ENCODE assay signal across 8 cellular contexts in genomic region chr20:10672579-10673127, GRCh38. TPM values are rescaled to one million over a fixed set of nuclear protein-coding genes. Genes with fewer than 3 reads are reported as not detected.
A peak's percentile ranks its signal among the peaks of the same experiment; 100 is the strongest.
DNase-seq lines count a peak whose midpoint lies in the region; ATAC-seq, FAIRE-seq and TF ChIP-seq lines count a peak whose summit lies in the region.

No MANE protein-coding gene starts in this region.

- peaks cover 3 to 27% of the 10 kb centered on the region in 2 experiments for H3K27me3 ChIP-seq in K562 (ENCODE audit: control insufficient read depth in 2 of 2, insufficient read depth in 2 of 2, low read length in 2 of 2)

- H3K27ac ChIP-seq in HEK293 (ENCODE audit: extremely low read depth, low read depth, low read length) (peak overlapping the region; percentile 99), K562 (ENCODE audit: extremely low read depth, low read depth, low read length) (no peak overlapping the region)

- H3K79me2 ChIP-seq in K562 (ENCODE audit: control insufficient read depth, insufficient read depth, low read length) = no peaks in the 10 kb centered on the region

- ATAC-seq in K562 (peak; percentile 18; the same call in 1 of the 3 replicates), HG02885 (IDR thresholded peaks at IDR 0.05; ENCODE audit: poor library complexity, unreplicated experiment) (no peak)

- BruUV-seq in K562 (replicated peaks; lab: Mats Ljungman, UMichigan) = no TSS peak

- H4K20me1 ChIP-seq in K562 (replicated peaks; ENCODE audit: control insufficient read depth, insufficient read depth, low read length) = no peaks in the 10 kb centered on the region

- no peak for TF ChIP-seq RAD21 in K562 (CRISPR knock-in tag; conservative IDR thresholded peaks at IDR 0.05 in 1 of 2, IDR thresholded peaks at IDR 0.05 in 1 of 2)

- no peak for FAIRE-seq in K562 (lab: Jason Lieb, UNC)

- no peak for TF ChIP-seq POLR2A in K562 (conservative IDR thresholded peaks at IDR 0.05)

- TF ChIP-seq CTCF in HEK293 (tag by site-specific recombination; IDR thresholded peaks at IDR 0.05) = no peak
- TF ChIP-seq CTCF in K562 (IDR thresholded peaks at IDR 0.05 in 2 of 3, conservative IDR thresholded peaks at IDR 0.05 in 1 of 3; ENCODE audit: insufficient read depth in 2 of 3, low read depth in 1 of 3, low read length in 3 of 3) = no peak

- in situ Hi-C loops in K562 (cut with MboI) = no loop called here

- TF ChIP-seq EP300 in K562 (IDR thresholded peaks at IDR 0.05; ENCODE audit: low read length) = no peak

- peak overlapping the region; percentile 65 for H2AFZ ChIP-seq in K562 (ENCODE audit: low read depth, low read length)

- peak in 10 of 14 donors; percentile 23 to 68 (median 46) for DNase-seq in C1 segment of cervical spinal cord (lab: John Stamatoyannopoulos, UW)
- peak; percentile 63 to 69 for DNase-seq in SHP77 (lab: John Stamatoyannopoulos, UW)
- peak in 3 of 4 experiments; percentile 16 to 30 (median 17) for DNase-seq in K562 (ENCODE audit: extremely low read depth in 1 of 4, low spot score in 3 of 4)
- DNase-seq in skeletal muscle cell (ENCODE audit: low read depth) = no peak
- DNase-seq in cerebellar nuclear complex (lab: John Stamatoyannopoulos, UW) = no peak

- H3K4me1 ChIP-seq in HEK293 (ENCODE audit: control insufficient read depth, insufficient read depth, low read length) (peaks cover 23% of the 10 kb centered on the region), K562 (replicated peaks in 1 of 2; ENCODE audit: control insufficient read depth in 2 of 2, insufficient read depth in 2 of 2, low read length in 2 of 2) (peaks cover 0 to 35% of the 10 kb centered on the region in 2 experiments; a peak in 2 of 5 replicates)

- peak overlapping the region; percentile 82 for H3K4me3 ChIP-seq in HEK293 (ENCODE audit: low read depth, low read length)
- H3K4me3 ChIP-seq in K562 = peak overlapping the region; percentile 54; the same call in 1 of the 2 replicates
- peak overlapping the region; percentile 74 for H3K4me3 ChIP-seq in iPS-11a (ENCODE audit: low read depth, low read length)
- H3K4me3 ChIP-seq in skeletal muscle cell (ENCODE audit: low read depth, low read length) = peak overlapping the region; percentile 81

- 2% methylated on average over 11 of the region's 48 CpGs for WGBS in K562 (ENCODE audit: insufficient coverage, low coverage, missing lambda C conversion rate)

- H3K9me3 ChIP-seq in HEK293 (ENCODE audit: control insufficient read depth, insufficient read depth, low read depth, low read length) (no peaks in the 10 kb centered on the region), K562 (replicated peaks; ENCODE audit: control insufficient read depth, insufficient read depth, low read depth, low read length) (no peaks in the 10 kb centered on the region)

- intact Hi-C loops in K562 (cut with micrococcal nuclease) = no loop called here

- CTCF ChIA-PET in HEK293 (lab: Yijun Ruan, JAX) = interaction anchor here (0.6 to 1.7 kb wide), 2 partner anchors 120 to 962 kb away, joined by 3 to 7 read pairs; no protein-coding TSS in a partner anchor
- CTCF ChIA-PET in K562 (lab: Yijun Ruan, JAX; ENCODE audit: low intra/inter-chr PET ratio) = interaction anchor here (0.6 kb wide), 1 partner anchor 384 kb away, joined by 4 read pairs; no protein-coding TSS in a partner anchor

- no peaks in the 10 kb centered on the region for H3K9me1 ChIP-seq in K562 (ENCODE audit: control insufficient read depth, insufficient read depth, low read length)

- peak overlapping the region in 1 of 2 experiments; percentile 79; a peak in 2 of 4 replicates for H3K9ac ChIP-seq in K562 (ENCODE audit: insufficient read depth in 1 of 2, low read depth in 2 of 2, low read length in 2 of 2)

- POLR2A ChIA-PET in HEK293 (lab: Yijun Ruan, JAX) (interaction anchor here (0.7 to 2.7 kb wide), 9 partner anchors 94 to 834 kb away, joined by 3 to 14 read pairs (median 4); partner anchors contain the start of genes MKKS, PAK5 and SLX4IP), K562 (lab: Yijun Ruan, JAX) (interaction anchor here (0.6 kb wide), 1 partner anchor 1253 kb away, joined by 4 read pairs; no protein-coding TSS in a partner anchor)

- H3K4me2 ChIP-seq in K562 (ENCODE audit: insufficient read depth, low read length) = peak overlapping the region; percentile 66

- H3K36me3 ChIP-seq in HEK293 (ENCODE audit: control insufficient read depth in 2 of 2, insufficient read depth in 1 of 2, low read length in 2 of 2) (peaks cover 0 to 19% of the 10 kb centered on the region in 2 experiments; a peak in 2 of 3 replicates), K562 (ENCODE audit: control insufficient read depth, insufficient read depth, low read length) (no peaks in the 10 kb centered on the region)

TF ChIP-seq in HEK293, 187 proteins besides CTCF, POLR2A, EP300 and RAD21 (continues in another document):
- TF ChIP-seq ZBTB8A (tag by site-specific recombination; IDR thresholded peaks at IDR 0.05) (peak; percentile 11), ZNF501 (tag by site-specific recombination; IDR thresholded peaks at IDR 0.05) (no peak), ZNF600 (tag by site-specific recombination; IDR thresholded peaks at IDR 0.05) (peak; percentile 25; the same call in 1 of the 2 replicates), ZBTB26 (tag by site-specific recombination; optimal IDR thresholded peaks at IDR 0.05) (peak; percentile 68), KLF8 (tag by site-specific recombination; IDR thresholded peaks at IDR 0.05) (no peak), ZNF335 (tag by site-specific recombination; conservative IDR thresholded peaks at IDR 0.05) (peak; percentile 70), KLF1 (tag by site-specific recombination; IDR thresholded peaks at IDR 0.05) (no peak), ZNF768 (tag by site-specific recombination; IDR thresholded peaks at IDR 0.05) (no peak), ZNF121 (tag by site-specific recombination; IDR thresholded peaks at IDR 0.05) (no peak), ZNF24 (tag by site-specific recombination; IDR thresholded peaks at IDR 0.05) (no peak), ZBTB48 (tag by site-specific recombination; IDR thresholded peaks at IDR 0.05) (0 out of 2 replicates have a peak, but pooled peaks have one; percentile 21), ZBTB20 (tag by site-specific recombination; IDR thresholded peaks at IDR 0.05) (peak; percentile 88)

TF ChIP-seq in K562, 482 proteins besides CTCF, POLR2A, EP300 and RAD21 (continues in another document):
- TF ChIP-seq HMBOX1 (IDR thresholded peaks at IDR 0.05) (0 out of 2 replicates have a peak, but pooled peaks have one; percentile 2), MYBL2 (IDR thresholded peaks at IDR 0.05; ENCODE audit: low read depth) (no peak), MYBL2 (CRISPR knock-in tag; IDR thresholded peaks at IDR 0.05; ENCODE audit: borderline replicate concordance) (no peak), TSC22D4 (tag; IDR thresholded peaks at IDR 0.05) (no peak), YY1 (IDR thresholded peaks at IDR 0.05; ENCODE audit: borderline replicate concordance in 1 of 3, control insufficient read depth in 1 of 3, extremely low read depth in 1 of 3, insufficient read depth in 3 of 3, insufficient read length in 1 of 3, insufficient replicate concordance in 2 of 3, low read depth in 1 of 3, low read length in 2 of 3) (no peak), ZNF512 (tag; IDR thresholded peaks at IDR 0.05) (no peak)

RNA-seq across cellular contexts. Expression of gene JAG1, which starts 1.1 kb away (rescaled TPM):
- total RNA-seq in K562 (2011; cell fraction: chromatin; rRNA removed; ENCODE audit: low replicate concordance) = 0.62 and 1.1 TPM in 2 replicates
- total RNA-seq in K562 (2011; cell fraction: nucleolus; rRNA removed) = 1.2 and 1.3 TPM in 2 replicates
- 0.23 and 0.44 TPM in 2 replicates for total RNA-seq in K562 (2011; cell fraction: nucleoplasm; rRNA removed)
- total RNA-seq in K562 (2014; rRNA removed) (0.09 and 0.94 TPM in 2 replicates), K562 (2014; rRNA removed; fragmentation: Illumina TruSeq; extraction: Trizol) (0.07 and 0.19 TPM in 2 replicates), K562 (2015; rRNA removed; fragmentation: Illumina TruSeq; extraction: Trizol) (0.04 and 0.14 TPM in 2 replicates), K562 (2021) (0.36 and 0.40 TPM in 2 replicates)
- polyA plus RNA-seq in K562 (2011; rRNA removed) (0.06 and 0.16 TPM in 2 replicates), K562 (2014; fragmentation: Illumina TruSeq; extraction: Trizol) (0.07 and 0.12 TPM in 2 replicates), K562 (2014; fragmentation: Nextera tagmentation; extraction: Ambion mirVana) (under 1 TPM; 0.04 TPM), K562 (2014; rRNA removed) (0.11 and 0.12 TPM in 2 replicates)
- polyA plus RNA-seq in K562 (2011; cell fraction: cytosol; rRNA removed) = 0.03 and 0.09 TPM in 2 replicates
- 0.51 and 0.91 TPM in 2 replicates for polyA plus RNA-seq in K562 (2011; cell fraction: nucleus; rRNA removed)
- polyA plus RNA-seq in K562 (2012) = 0.09 and 0.24 TPM in 2 replicates
- polyA minus RNA-seq in K562 (2011; rRNA and poly(A)+ RNA removed) = 0.39 and 0.63 TPM in 2 replicates
- 0.46 and 0.57 TPM in 2 replicates for polyA minus RNA-seq in K562 (2011; cell fraction: cytosol; rRNA and poly(A)+ RNA removed)
- 0.13 and 1.2 TPM in 2 replicates for polyA minus RNA-seq in K562 (2011; cell fraction: nucleus; rRNA and poly(A)+ RNA removed)

Comparison
In these comparisons a context has a peak if more than half of its experiments do, and no peak if none do; other contexts are left out.
1. DNase-seq: peak in C1 segment of cervical spinal cord (10 of 14), SHP77 (2 of 2) and K562 (3 of 4); none in skeletal muscle cell (single experiment) and cerebellar nuclear complex (0 of 2).
2. Peak in every context shown above with its lines, with median percentiles within 50 percentile points of each other: H3K4me3 ChIP-seq.